ENCODE assay signal across 27 cellular contexts in genomic region chr22:19658057-19658966, GRCh38. TPM values are rescaled to one million over a fixed set of nuclear protein-coding genes. Genes with fewer than 3 reads are reported as not detected.
"Had no signal": no experiment of that assay in that cellular context is flagged by ENCODE, and none has a peak within 500 bp of the region (broad histone marks: within the 10 kb centered on the region; RNA-seq: fewer than 3 reads in every experiment).

No MANE protein-coding gene starts in this region.

- H3K27me3 Mint-ChIP-seq: naive thymus-derived CD8-positive, alpha-beta T cell; natural killer cell treated with Interleukin-12 subunit alpha and Interleukin-12 subunit beta and Interleukin-15 and Interleukin-18, amount 100 ng/mL, for 72 hours; stimulated activated naive B cell treated with anti-CD40 and anti-IgM and Interleukin-4, amounts not matched to agents 10 μg/mL and 1 μg/mL and 100 μg/mL, for 72 hours; stimulated activated naive CD8-positive, alpha-beta T cell treated with anti-CD3 and anti-CD28 coated beads, Interleukin-15, Interleukin-2, amounts not matched to agents 100 ng/mL and 50 ng/mL, for 24 hours had no signal

- ATAC-seq: naive thymus-derived CD8-positive, alpha-beta T cell; natural killer cell treated with Interleukin-12 subunit alpha and Interleukin-12 subunit beta and Interleukin-15 and Interleukin-18, amount 100 ng/mL, for 72 hours; pancreas; psoas muscle; right cardiac atrium; stimulated activated naive B cell treated with anti-CD40 and anti-IgM and Interleukin-4, amounts not matched to agents 10 μg/mL and 1 μg/mL and 100 μg/mL, for 72 hours had no signal

- H3K4me3 Mint-ChIP-seq: naive thymus-derived CD8-positive, alpha-beta T cell; natural killer cell treated with Interleukin-12 subunit alpha and Interleukin-12 subunit beta and Interleukin-15 and Interleukin-18, amount 100 ng/mL, for 72 hours; nephron progenitor cell; neural crest cell; stimulated activated effector memory CD8-positive, alpha-beta T cell treated with anti-CD3 and anti-CD28 coated beads, Interleukin-12 subunit alpha, Interleukin-12 subunit beta, amount 100 ng/mL, for 72 hours; stimulated activated naive B cell treated with anti-CD40 and anti-IgM and Interleukin-4, amounts not matched to agents 10 μg/mL and 1 μg/mL and 100 μg/mL, for 72 hours; stimulated activated naive CD8-positive, alpha-beta T cell treated with anti-CD3 and anti-CD28 coated beads, Interleukin-15, Interleukin-2, amounts not matched to agents 100 ng/mL and 50 ng/mL, for 24 hours had no signal

- H3K27me3 ChIP-seq: pancreas, right lobe of liver, sigmoid colon, stomach, thyroid gland, tibial nerve, upper lobe of left lung, vagina had no signal

- DNase-seq: naive thymus-derived CD8-positive, alpha-beta T cell; nephron progenitor cell; occipital lobe; pancreas; right cardiac atrium; right lobe of liver; sigmoid colon; small intestine; stimulated activated CD4-positive, alpha-beta T cell treated with anti-CD3 and anti-CD28 coated beads, Interleukin-15, amount 100 ng/mL, for 24 hours; stimulated activated CD4-positive, alpha-beta T cell treated with anti-CD3 and anti-CD28 coated beads, Interleukin-2, amount 100 ng/mL, for 24 hours; stimulated activated CD4-positive, alpha-beta T cell treated with anti-CD3 and anti-CD28 coated beads, Interleukin-2, amount 100 ng/mL, for 48 hours; stimulated activated CD4-positive, alpha-beta T cell treated with anti-CD3 and anti-CD28 coated beads, Interleukin-4, amount 100 ng/mL, for 24 hours; stimulated activated naive B cell treated with anti-CD40 and anti-IgM and Interleukin-4, amounts not matched to agents 10 μg/mL and 1 μg/mL and 100 μg/mL, for 72 hours; stimulated activated naive CD4-positive, alpha-beta T cell treated with Interleukin-2 at 50 U/mL for 16 hours; stomach; thyroid gland; trophoblast cell; upper lobe of left lung had no signal

- H3K4me1 ChIP-seq: pancreas, right lobe of liver, thyroid gland, vagina had no signal

- H3K9me3 Mint-ChIP-seq: naive thymus-derived CD8-positive, alpha-beta T cell; natural killer cell treated with Interleukin-12 subunit alpha and Interleukin-12 subunit beta and Interleukin-15 and Interleukin-18, amount 100 ng/mL, for 72 hours; nephron progenitor cell; stimulated activated effector memory CD8-positive, alpha-beta T cell treated with anti-CD3 and anti-CD28 coated beads, Interleukin-12 subunit alpha, Interleukin-12 subunit beta, amount 100 ng/mL, for 72 hours; stimulated activated naive B cell treated with anti-CD40 and anti-IgM and Interleukin-4, amounts not matched to agents 10 μg/mL and 1 μg/mL and 100 μg/mL, for 72 hours; stimulated activated naive CD8-positive, alpha-beta T cell treated with anti-CD3 and anti-CD28 coated beads, Interleukin-15, Interleukin-2, amounts not matched to agents 100 ng/mL and 50 ng/mL, for 24 hours had no signal

- H3K9me3 ChIP-seq: pancreas, psoas muscle, right lobe of liver, sigmoid colon, stomach, thoracic aorta, thyroid gland, tibial nerve, upper lobe of left lung, vagina had no signal

- H3K4me3 ChIP-seq: pancreas, psoas muscle, right lobe of liver, sigmoid colon, stomach, thoracic aorta, thyroid gland, tibial nerve, upper lobe of left lung, vagina had no signal

- H3K27ac ChIP-seq: pancreas, psoas muscle, right lobe of liver, sigmoid colon, stomach, thoracic aorta, thyroid gland, tibial nerve, upper lobe of left lung, vagina had no signal

- H3K36me3 ChIP-seq: pancreas, right lobe of liver, sigmoid colon, stomach, thoracic aorta, thyroid gland, tibial nerve, upper lobe of left lung, vagina had no signal

- H3K4me1 Mint-ChIP-seq: neural crest cell; stimulated activated effector memory CD8-positive, alpha-beta T cell treated with anti-CD3 and anti-CD28 coated beads, Interleukin-12 subunit alpha, Interleukin-12 subunit beta, amount 100 ng/mL, for 72 hours had no signal

- H3K36me3 Mint-ChIP-seq: naive thymus-derived CD8-positive, alpha-beta T cell; natural killer cell treated with Interleukin-12 subunit alpha and Interleukin-12 subunit beta and Interleukin-15 and Interleukin-18, amount 100 ng/mL, for 72 hours; stimulated activated effector memory CD8-positive, alpha-beta T cell treated with anti-CD3 and anti-CD28 coated beads, Interleukin-12 subunit alpha, Interleukin-12 subunit beta, amount 100 ng/mL, for 72 hours; stimulated activated naive B cell treated with anti-CD40 and anti-IgM and Interleukin-4, amounts not matched to agents 10 μg/mL and 1 μg/mL and 100 μg/mL, for 72 hours had no signal

- H3K27ac Mint-ChIP-seq: naive thymus-derived CD8-positive, alpha-beta T cell; natural killer cell treated with Interleukin-12 subunit alpha and Interleukin-12 subunit beta and Interleukin-15 and Interleukin-18, amount 100 ng/mL, for 72 hours; nephron progenitor cell; progenitor cell of endocrine pancreas; stimulated activated effector memory CD8-positive, alpha-beta T cell treated with anti-CD3 and anti-CD28 coated beads, Interleukin-12 subunit alpha, Interleukin-12 subunit beta, amount 100 ng/mL, for 72 hours; stimulated activated naive B cell treated with anti-CD40 and anti-IgM and Interleukin-4, amounts not matched to agents 10 μg/mL and 1 μg/mL and 100 μg/mL, for 72 hours; stimulated activated naive CD8-positive, alpha-beta T cell treated with anti-CD3 and anti-CD28 coated beads, Interleukin-15, Interleukin-2, amounts not matched to agents 100 ng/mL and 50 ng/mL, for 24 hours had no signal

RNA-seq across cellular contexts. Expression of gene SEPTIN5, which starts 56.0 kb away (rescaled TPM):
- total RNA-seq: natural killer cell treated with Interleukin-12 subunit alpha and Interleukin-12 subunit beta and Interleukin-15 and Interleukin-18, amount 100 ng/mL, for 72 hours had no signal
